In the genomic region with DNA sequence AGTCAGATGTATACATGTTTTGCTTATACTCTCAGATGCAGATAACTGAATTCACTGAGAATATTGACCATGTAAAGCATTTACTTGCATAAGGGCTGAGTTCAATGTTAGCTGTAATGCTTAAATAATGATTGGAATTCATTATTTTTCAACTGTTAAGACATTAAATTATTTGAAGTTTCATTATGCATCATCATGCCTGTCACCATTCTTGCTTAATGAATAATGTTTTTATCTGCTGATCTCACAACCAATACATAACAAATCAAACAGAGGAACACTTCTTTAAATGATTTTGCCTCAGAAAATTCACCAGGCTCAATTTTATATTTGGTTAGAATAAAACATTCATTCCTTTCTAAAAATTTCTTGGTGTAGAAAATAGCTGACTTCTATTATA, we compare ENCODE assay signal across 19 cellular contexts.
DNase-seq lines count a peak whose midpoint lies in the region; ATAC-seq and TF ChIP-seq lines count a peak whose summit lies in the region.
"Had no signal": no experiment of that assay in that cellular context is flagged by ENCODE, and none has a peak within 500 bp of the region (broad histone marks: within the 10 kb centered on the region; RNA-seq: fewer than 3 reads in every experiment).

No MANE protein-coding gene starts in this region.

- ATAC-seq in foreskin keratinocyte (peak; percentile 67), HG02938 (IDR thresholded peaks at IDR 0.05; ENCODE audit: unreplicated experiment) (no peak), HG03469 (IDR thresholded peaks at IDR 0.05; ENCODE audit: unreplicated experiment) (no peak)

- H3K4me1 ChIP-seq in adipocyte (ENCODE audit: control insufficient read depth, insufficient read depth, low read length) (no peaks in the 10 kb centered on the region), foreskin keratinocyte (peaks cover 10% of the 10 kb centered on the region)

- H3K27me3 ChIP-seq in adipocyte (replicated peaks; ENCODE audit: control insufficient read depth, insufficient read depth, low read length) (no peaks in the 10 kb centered on the region), foreskin keratinocyte (no peaks in the 10 kb centered on the region), brain microvascular endothelial cell (replicated peaks) (no peaks in the 10 kb centered on the region)
- H3K27me3 ChIP-seq: SJSA1 had no signal

- H3K9ac ChIP-seq in adipocyte (ENCODE audit: low read length), result no peak overlapping the region

- peak; percentile 14 for DNase-seq in AG04449 (ENCODE audit: low read depth, low spot score)
- DNase-seq in ELR (ENCODE audit: low read depth), result peak; percentile 67
- DNase-seq in adipocyte (ENCODE audit: low read depth), result peak; percentile 0
- DNase-seq in foreskin keratinocyte, result peak; percentile 17 to 51
- no peak for DNase-seq in brain microvascular endothelial cell
- no peak for DNase-seq in GM19240 (ENCODE audit: insufficient read length, low spot score)
- DNase-seq: AML-193, Caco-2, MV-4-11, NCI-H1417 treated with DMSO at 0.1 percent for 48 hours, NCI-H2029, NCI-H2171, NCI-H446 treated with DMSO at 0.1 percent for 48 hours, NCI-H748 treated with DMSO at 0.1 percent for 48 hours, PC-9 had no signal

- H3K4me3 ChIP-seq in AG04449 (ENCODE audit: low read depth, low read length) (no peak overlapping the region), adipocyte (ENCODE audit: low read length) (no peak overlapping the region), brain microvascular endothelial cell (ENCODE audit: low read depth, low read length) (no peak overlapping the region)
- H3K4me3 ChIP-seq: HAP-1, PC-9, SJSA1 had no signal

- H3K36me3 ChIP-seq in adipocyte (ENCODE audit: control insufficient read depth, insufficient read depth, low read length, severe bottlenecking) (no peaks in the 10 kb centered on the region), brain microvascular endothelial cell (replicated peaks) (no peaks in the 10 kb centered on the region)
- H3K36me3 ChIP-seq: HAP-1, SJSA1 had no signal

- in situ Hi-C loops in brain microvascular endothelial cell (cut with HindIII; ENCODE audit: low pct_ligation_motif_present, low sequenced_read_pairs), result no loop called here

- POLR2A ChIA-PET in AG04449 (lab: Yijun Ruan, JAX), result no interaction called here

- TF ChIP-seq CTCF in AG04449 (IDR thresholded peaks at IDR 0.05; ENCODE audit: insufficient read depth, low read length, missing control alignments), result no peak
- TF ChIP-seq CTCF in foreskin keratinocyte (conservative IDR thresholded peaks at IDR 0.05), result no peak
- no peak for TF ChIP-seq CTCF in brain microvascular endothelial cell (IDR thresholded peaks at IDR 0.05; ENCODE audit: low read depth, low read length, missing control alignments)

- CTCF ChIA-PET in AG04449 (lab: Yijun Ruan, JAX), result no interaction called here

- peaks cover 3% of the 10 kb centered on the region for H3K9me3 ChIP-seq in adipocyte (ENCODE audit: control insufficient read depth, low read length)
- H3K9me3 ChIP-seq: Caco-2, HAP-1, SJSA1 had no signal

- H3K27ac ChIP-seq in foreskin keratinocyte, result no peak overlapping the region
- no peak overlapping the region for H3K27ac ChIP-seq in brain microvascular endothelial cell
- H3K27ac ChIP-seq: PC-9, SJSA1 had no signal

Comparison
In these comparisons a context has a peak if more than half of its experiments do, and no peak if none do; other contexts are left out.
1. DNase-seq: peak in AG04449 (single experiment), ELR (single experiment), adipocyte (single experiment) and foreskin keratinocyte (2 of 2); none in brain microvascular endothelial cell (single experiment) and GM19240 (single experiment).